ENCODE assay signal across 8 cellular contexts in the genomic region with DNA sequence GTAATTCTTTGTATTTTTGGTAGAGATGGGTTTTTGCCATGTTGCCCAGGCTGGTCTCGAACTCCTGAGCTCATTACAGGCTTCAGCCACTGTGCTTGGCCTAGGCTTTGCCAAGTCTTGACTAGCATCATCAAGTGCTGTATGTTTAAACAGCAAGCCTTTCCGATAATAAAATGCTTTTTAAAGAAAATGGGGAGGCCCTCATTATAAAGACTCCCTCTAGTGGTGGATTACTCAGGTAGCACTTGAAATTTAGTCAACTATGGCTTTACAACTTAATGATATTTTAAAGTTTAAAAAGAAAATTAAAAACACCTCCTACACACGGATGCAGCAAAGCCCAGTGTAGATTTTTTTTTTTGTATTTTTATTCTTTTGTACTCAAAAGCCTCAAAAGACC.
DNase-seq lines count a peak whose midpoint lies in the region; ATAC-seq and TF ChIP-seq lines count a peak whose summit lies in the region.

No MANE protein-coding gene starts in this region.

- H3K27ac ChIP-seq in neural cell (ENCODE audit: low read length): no peak overlapping the region

- no peak overlapping the region for H2AFZ ChIP-seq in neural cell (ENCODE audit: low read depth, low read length)

- no peaks in the 10 kb centered on the region for H3F3A ChIP-seq in neural cell (ENCODE audit: insufficient read depth, low read length, poor library complexity, severe bottlenecking)

- H3K4me3 ChIP-seq in GM06990 (replicated peaks; ENCODE audit: low read depth, low read length): no peak overlapping the region
- no peak overlapping the region for H3K4me3 ChIP-seq in neural cell (ENCODE audit: low read length)

- no peak for DNase-seq in GM06990 (ENCODE audit: extremely low read depth, insufficient read length)
- DNase-seq in M059J (ENCODE audit: low read depth): peak; percentile 33
- peak; percentile 12 to 29 for DNase-seq in T47D (ENCODE audit: low read depth in 1 of 2, low spot score in 1 of 2)
- DNase-seq in omental fat pad (ENCODE audit: low spot score): no peak

- in situ Hi-C loops in T47D (cut with HindIII; ENCODE audit: low pct_unique_long_range_greater_than_20kb, low sequenced_read_pairs): no loop called here

- H3K9me3 ChIP-seq in neural cell (ENCODE audit: low read length): no peaks in the 10 kb centered on the region

- no peaks in the 10 kb centered on the region for H3K79me2 ChIP-seq in neural cell (replicated peaks; ENCODE audit: insufficient read depth, low read length)

- no peak overlapping the region for H3K9ac ChIP-seq in neural cell (ENCODE audit: low read length)

- H3K9me2 ChIP-seq in neural cell (ENCODE audit: insufficient read depth, low read length): no peaks in the 10 kb centered on the region

- H3K27me3 ChIP-seq in GM06990 (replicated peaks; ENCODE audit: control insufficient read depth, insufficient read depth, low read length): no peaks in the 10 kb centered on the region
- no peaks in the 10 kb centered on the region for H3K27me3 ChIP-seq in neural cell (ENCODE audit: insufficient read depth, low read depth, low read length)

- TF ChIP-seq CTCF in GM06990 (IDR thresholded peaks at IDR 0.05; ENCODE audit: insufficient read depth, low read length, poor library complexity, severe bottlenecking): peak; percentile 67
- peak; percentile 34 for TF ChIP-seq CTCF in neural cell (IDR thresholded peaks at IDR 0.05; ENCODE audit: poor library complexity, severe bottlenecking)
- TF ChIP-seq CTCF in omental fat pad (IDR thresholded peaks at IDR 0.05): no peak

- TF ChIP-seq RAD21 in neural cell (conservative IDR thresholded peaks at IDR 0.05): no peak

- no peak overlapping the region for H3K4me2 ChIP-seq in neural cell (ENCODE audit: low read length)

- no peaks in the 10 kb centered on the region for H4K20me1 ChIP-seq in neural cell (ENCODE audit: insufficient read depth)

- H3K36me3 ChIP-seq in GM06990 (ENCODE audit: control insufficient read depth, insufficient read depth, low read length): no peaks in the 10 kb centered on the region
- H3K36me3 ChIP-seq in neural cell (ENCODE audit: insufficient read depth, low read length): no peaks in the 10 kb centered on the region

- no peak for TF ChIP-seq EP300 in neural cell (conservative IDR thresholded peaks at IDR 0.05; ENCODE audit: poor library complexity, severe bottlenecking)

- ATAC-seq in GM21529 (IDR thresholded peaks at IDR 0.05; ENCODE audit: unreplicated experiment) (no peak), HG02970 (IDR thresholded peaks at IDR 0.05; ENCODE audit: low FRiP score, unreplicated experiment) (no peak), GM19463 (IDR thresholded peaks at IDR 0.05; ENCODE audit: unreplicated experiment) (no peak), omental fat pad (ENCODE audit: low FRiP score) (no peak)

TF ChIP-seq in neural cell, 6 proteins besides CTCF, POLR2A, EP300 and RAD21:
- TF ChIP-seq, protein P1, sequence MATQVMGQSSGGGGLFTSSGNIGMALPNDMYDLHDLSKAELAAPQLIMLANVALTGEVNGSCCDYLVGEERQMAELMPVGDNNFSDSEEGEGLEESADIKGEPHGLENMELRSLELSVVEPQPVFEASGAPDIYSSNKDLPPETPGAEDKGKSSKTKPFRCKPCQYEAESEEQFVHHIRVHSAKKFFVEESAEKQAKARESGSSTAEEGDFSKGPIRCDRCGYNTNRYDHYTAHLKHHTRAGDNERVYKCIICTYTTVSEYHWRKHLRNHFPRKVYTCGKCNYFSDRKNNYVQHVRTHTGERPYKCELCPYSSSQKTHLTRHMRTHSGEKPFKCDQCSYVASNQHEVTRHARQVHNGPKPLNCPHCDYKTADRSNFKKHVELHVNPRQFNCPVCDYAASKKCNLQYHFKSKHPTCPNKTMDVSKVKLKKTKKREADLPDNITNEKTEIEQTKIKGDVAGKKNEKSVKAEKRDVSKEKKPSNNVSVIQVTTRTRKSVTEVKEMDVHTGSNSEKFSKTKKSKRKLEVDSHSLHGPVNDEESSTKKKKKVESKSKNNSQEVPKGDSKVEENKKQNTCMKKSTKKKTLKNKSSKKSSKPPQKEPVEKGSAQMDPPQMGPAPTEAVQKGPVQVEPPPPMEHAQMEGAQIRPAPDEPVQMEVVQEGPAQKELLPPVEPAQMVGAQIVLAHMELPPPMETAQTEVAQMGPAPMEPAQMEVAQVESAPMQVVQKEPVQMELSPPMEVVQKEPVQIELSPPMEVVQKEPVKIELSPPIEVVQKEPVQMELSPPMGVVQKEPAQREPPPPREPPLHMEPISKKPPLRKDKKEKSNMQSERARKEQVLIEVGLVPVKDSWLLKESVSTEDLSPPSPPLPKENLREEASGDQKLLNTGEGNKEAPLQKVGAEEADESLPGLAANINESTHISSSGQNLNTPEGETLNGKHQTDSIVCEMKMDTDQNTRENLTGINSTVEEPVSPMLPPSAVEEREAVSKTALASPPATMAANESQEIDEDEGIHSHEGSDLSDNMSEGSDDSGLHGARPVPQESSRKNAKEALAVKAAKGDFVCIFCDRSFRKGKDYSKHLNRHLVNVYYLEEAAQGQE (IDR thresholded peaks at IDR 0.05; ENCODE audit: borderline replicate concordance): no peak
- no peak for TF ChIP-seq EZH2 (IDR thresholded peaks at IDR 0.05; ENCODE audit: borderline replicate concordance, insufficient read depth, low read length, poor library complexity, severe bottlenecking)
- TF ChIP-seq TAF1 (IDR thresholded peaks at IDR 0.05; ENCODE audit: low read depth): no peak
- no peak for TF ChIP-seq POLR2AphosphoS5 (IDR thresholded peaks at IDR 0.05)
- no peak for TF ChIP-seq SMC3 (conservative IDR thresholded peaks at IDR 0.05; ENCODE audit: poor library complexity)

Comparison
In these comparisons a context has a peak if more than half of its experiments do, and no peak if none do; other contexts are left out.
1. DNase-seq: peak in M059J (single experiment) and T47D (2 of 2); none in GM06990 (single experiment) and omental fat pad (single experiment).
2. CTCF ChIP-seq: peak in GM06990 (single experiment) and neural cell (single experiment); none in omental fat pad (0 of 3).